ENCODE assay signal across 20 cellular contexts in genomic region chr6:42322676-42323075, GRCh38.
DNase-seq lines count a peak whose midpoint lies in the region; ATAC-seq and TF ChIP-seq lines count a peak whose summit lies in the region.
"Had no signal": no experiment of that assay in that cellular context is flagged by ENCODE, and none has a peak within 500 bp of the region (broad histone marks: within the 10 kb centered on the region; RNA-seq: fewer than 3 reads in every experiment).

No MANE protein-coding gene starts in this region.

- H4K91ac ChIP-seq in trophoblast cell (ENCODE audit: low read depth, low read length): no peak overlapping the region

- no peak overlapping the region for H3K9ac ChIP-seq in trophoblast cell (ENCODE audit: low read length)

- H4K12ac ChIP-seq in trophoblast cell (ENCODE audit: low read depth, low read length): no peak overlapping the region

- H3K27me3 ChIP-seq in trophoblast cell (ENCODE audit: insufficient read depth, low read length): no peaks in the 10 kb centered on the region
- H3K27me3 ChIP-seq: cardiac muscle cell, dorsolateral prefrontal cortex, gastroesophageal sphincter, ovary had no signal

- H3K23ac ChIP-seq in trophoblast cell (ENCODE audit: low read length): no peak overlapping the region

- no peak overlapping the region for H3K18ac ChIP-seq in trophoblast cell (ENCODE audit: low read length)

- peaks cover 6% of the 10 kb centered on the region in 2 experiments for H3K4me1 ChIP-seq in trophoblast cell (ENCODE audit: control insufficient read depth in 1 of 2, insufficient read depth in 2 of 2, low read length in 2 of 2)
- H3K4me1 ChIP-seq: gastroesophageal sphincter had no signal

- no peak overlapping the region for H3K4ac ChIP-seq in trophoblast cell (ENCODE audit: low read depth, low read length)

- ATAC-seq in GM21825 (IDR thresholded peaks at IDR 0.05; ENCODE audit: unreplicated experiment): no peak
- ATAC-seq: activated CD4-positive, alpha-beta T cell treated with anti-CD3 and anti-CD28 coated beads for 36 hours; gastroesophageal sphincter had no signal

- no peak overlapping the region for H3K4me3 ChIP-seq in GM12875 (ENCODE audit: low read depth, low read length)
- no peak overlapping the region for H3K4me3 ChIP-seq in choroid plexus epithelial cell (ENCODE audit: low read depth, low read length)
- H3K4me3 ChIP-seq in trophoblast cell (ENCODE audit: low read depth, low read length): peak overlapping the region; percentile 2
- H3K4me3 ChIP-seq: cardiac muscle cell, dorsolateral prefrontal cortex, gastroesophageal sphincter, ovary had no signal

- H3K9me3 ChIP-seq in trophoblast cell (ENCODE audit: insufficient read depth, low read depth, low read length): no peaks in the 10 kb centered on the region
- H3K9me3 ChIP-seq: gastroesophageal sphincter, ovary had no signal

- peaks cover 3% of the 10 kb centered on the region for H3K79me1 ChIP-seq in trophoblast cell (ENCODE audit: low read length)

- no peak overlapping the region for H2BK5ac ChIP-seq in trophoblast cell (ENCODE audit: low read depth, low read length, poor library complexity)

- WGBS in trophoblast cell (ENCODE audit: extremely low coverage, insufficient coverage, insufficient read length): no CpG with 5 or more reads among the region's 2 CpGs

- no peak overlapping the region for H3K27ac ChIP-seq in trophoblast cell (ENCODE audit: low read depth, low read length)
- H3K27ac ChIP-seq: cardiac muscle cell, dorsolateral prefrontal cortex, gastroesophageal sphincter, ovary had no signal

- DNase-seq in NCI-H69 (lab: John Stamatoyannopoulos, UW) (peak; percentile 26), choroid plexus epithelial cell (ENCODE audit: low read depth) (no peak), trophoblast cell (no peak), foreskin melanocyte (no peak)
- DNase-seq in stimulated activated CD8-positive, alpha-beta memory T cell treated with anti-CD3 and anti-CD28 coated beads, Interleukin-4, amount 100 ng/mL, for 48 hours: no peak
- DNase-seq: activated CD4-positive, alpha-beta T cell treated with anti-CD3 and anti-CD28 coated beads for 36 hours; dorsolateral prefrontal cortex; erythroblast; GDM1; KG1; NCI-H1105; NCI-H2107; NCI-H524 treated with DMSO at 0.1 percent for 48 hours; ovary; stimulated activated CD4-positive, alpha-beta T cell treated with anti-CD3 and anti-CD28 coated beads, Interleukin-2, amount 100 ng/mL, for 48 hours; T1000 had no signal

- H2BK12ac ChIP-seq in trophoblast cell (ENCODE audit: low read length): no peak overlapping the region

- 0 out of 2 replicates have a peak, but pooled peaks have one; percentile 12 for TF ChIP-seq CTCF in GM12875 (IDR thresholded peaks at IDR 0.05; ENCODE audit: borderline replicate concordance, insufficient read depth, low read depth, low read length)
- peak; percentile 12 for TF ChIP-seq CTCF in choroid plexus epithelial cell (conservative IDR thresholded peaks at IDR 0.05; ENCODE audit: low read depth, low read length)

- no peaks in the 10 kb centered on the region for H3K79me2 ChIP-seq in trophoblast cell (ENCODE audit: control insufficient read depth, insufficient read depth, low read length, poor library complexity)

- H3K4me2 ChIP-seq in trophoblast cell (ENCODE audit: low read length): no peak overlapping the region

- H2AK5ac ChIP-seq in trophoblast cell (ENCODE audit: low read length): no peak overlapping the region

- H3K36me3 ChIP-seq in trophoblast cell (ENCODE audit: control insufficient read depth in 1 of 2, insufficient read depth in 2 of 2, low read length in 2 of 2): no peaks in the 10 kb centered on the region
- H3K36me3 ChIP-seq: cardiac muscle cell, gastroesophageal sphincter, ovary had no signal

- H4K8ac ChIP-seq in trophoblast cell (ENCODE audit: low read depth, low read length): no peak overlapping the region

- no peak overlapping the region for H3K14ac ChIP-seq in trophoblast cell (ENCODE audit: low read length)

- H2BK120ac ChIP-seq in trophoblast cell (ENCODE audit: insufficient read depth, low read length, poor library complexity): no peak overlapping the region

- H2AFZ ChIP-seq in trophoblast cell (ENCODE audit: insufficient read depth, low read length, poor library complexity): no peak overlapping the region
